ENCODE assay signal across 19 cellular contexts in genomic region chr20:52346797-52347196, GRCh38.
"Had no signal": no experiment of that assay in that cellular context is flagged by ENCODE, and none has a peak within 500 bp of the region (broad histone marks: within the 10 kb centered on the region; RNA-seq: fewer than 3 reads in every experiment).

No MANE protein-coding gene starts in this region.

- ATAC-seq: Panc1 had no signal

- H3K4me2 ChIP-seq: SK-N-SH had no signal

- H3K9me2 ChIP-seq: SK-N-SH had no signal

- H3K9me3 ChIP-seq: SK-N-SH had no signal

- DNase-seq: Karpas-422, KG1, MM.1S, NCI-H1092 treated with DMSO at 0.1 percent for 48 hours, NCI-H1436, NCI-H187, NCI-H2029, NCI-H2081 treated with DMSO at 0.1 percent for 48 hours, NCI-H2227 treated with DMSO at 0.1 percent for 48 hours, NCI-H524, NCI-H526 treated with DMSO at 0.1 percent for 48 hours, NCI-H774, SHP77, SK-N-SH, SW 1271, T-cell had no signal

- H3K4me3 Mint-ChIP-seq: T-cell; T-helper 1 cell treated with Interleukin-12 subunit alpha and Interleukin-12 subunit beta and Interleukin-4 antibody, amounts not matched to agents 30 μg/mL and 1 μg/mL, for 36 hours had no signal

- H3K36me3 Mint-ChIP-seq: T-cell had no signal

- H3K9me3 Mint-ChIP-seq: T-helper 1 cell treated with Interleukin-12 subunit alpha and Interleukin-12 subunit beta and Interleukin-4 antibody, amounts not matched to agents 30 μg/mL and 1 μg/mL, for 36 hours had no signal

- H3K9ac ChIP-seq: SK-N-SH had no signal

- H3K27ac Mint-ChIP-seq: T-cell; T-helper 1 cell treated with Interleukin-12 subunit alpha and Interleukin-12 subunit beta and Interleukin-4 antibody, amounts not matched to agents 30 μg/mL and 1 μg/mL, for 36 hours had no signal

- H3K27ac ChIP-seq: RWPE1 had no signal
